13 cellular contexts compared by ENCODE assay signal in genomic region chr14:88496414-88496813, GRCh38. TPM values are rescaled to one million over a fixed set of nuclear protein-coding genes. Genes with fewer than 3 reads are reported as not detected.
A peak's percentile ranks its signal among the peaks of the same experiment; 100 is the strongest.
DNase-seq lines count a peak whose midpoint lies in the region; ATAC-seq and TF ChIP-seq lines count a peak whose summit lies in the region.
"Had no signal": no experiment of that assay in that cellular context is flagged by ENCODE, and none has a peak within 500 bp of the region (broad histone marks: within the 10 kb centered on the region; RNA-seq: fewer than 3 reads in every experiment).

No MANE protein-coding gene starts in this region.

- H3K27me3 ChIP-seq in dorsolateral prefrontal cortex (no peaks in the 10 kb centered on the region), tibial artery (no peaks in the 10 kb centered on the region), left lung (no peaks in the 10 kb centered on the region)

- intact Hi-C loops in dorsolateral prefrontal cortex (cut with DNase I) (no loop called here), tibial artery (cut with DNase I; ENCODE audit: low total_unique reads) (no loop called here), left lung (cut with DNase I) (loop anchor here in 1 of 2 donors (10.0 kb wide), 1 partner anchor 68 kb away; the partner anchor contains the start of gene ZC3H14)

- H3K4me3 ChIP-seq in dorsolateral prefrontal cortex (no peak overlapping the region), tibial artery (no peak overlapping the region), left lung (no peak overlapping the region)
- H3K4me3 ChIP-seq: HAP-1 had no signal

- H3K27ac ChIP-seq in dorsolateral prefrontal cortex (peak overlapping the region in 54 of 59 donors; percentile 5 to 88 (median 60)), tibial artery (no peak overlapping the region), left lung (no peak overlapping the region)
- H3K27ac ChIP-seq: 22Rv1 had no signal

- peaks cover 0 to 3% (median 0%) of the 10 kb centered on the region in 4 donors for H3K4me1 ChIP-seq in tibial artery
- H3K4me1 ChIP-seq in left lung, result no peaks in the 10 kb centered on the region
- H3K4me1 ChIP-seq: HAP-1 had no signal

- no peaks in the 10 kb centered on the region for H3K9me3 ChIP-seq in tibial artery
- no peaks in the 10 kb centered on the region for H3K9me3 ChIP-seq in left lung
- H3K9me3 ChIP-seq: Caco-2, HAP-1 had no signal

- no peak for ATAC-seq in left lung
- ATAC-seq: CD8-positive, alpha-beta T cell; HepG2 had no signal

- DNase-seq in COLO829 (ENCODE audit: low spot score) (peak; percentile 50), dorsolateral prefrontal cortex (no peak), medulla oblongata (ENCODE audit: extremely low spot score) (peak; percentile 25), superior temporal gyrus (ENCODE audit: extremely low spot score) (peak; percentile 68), tibial artery (no peak), left lung (no peak)
- no peak for DNase-seq in stimulated activated CD4-positive, alpha-beta T cell treated with anti-CD3 and anti-CD28 coated beads, Interleukin-4, amount 100 ng/mL, for 24 hours
- DNase-seq: Caco-2; CD8-positive, alpha-beta T cell; DMS53 had no signal

- TF ChIP-seq CTCF in dorsolateral prefrontal cortex (IDR thresholded peaks at IDR 0.05 in 54 of 56, conservative IDR thresholded peaks at IDR 0.05 in 2 of 56; ENCODE audit: low read depth in 1 of 56, partially characterized antibody in 56 of 56), result no peak
- no peak for TF ChIP-seq CTCF in tibial artery (IDR thresholded peaks at IDR 0.05)
- no peak for TF ChIP-seq CTCF in left lung (IDR thresholded peaks at IDR 0.05)

- H3K36me3 ChIP-seq in tibial artery (peaks cover 29 to 72% (median 53%) of the 10 kb centered on the region in 3 donors), left lung (peaks cover 0 to 35% of the 10 kb centered on the region in 2 donors)
- H3K36me3 ChIP-seq: HAP-1 had no signal

RNA-seq across cellular contexts. Expression of gene PTPN21, which starts 58.4 kb away (rescaled TPM):
- total RNA-seq in dorsolateral prefrontal cortex (10 to 100 TPM in 119 of 120 experiments, 1 to 10 TPM in 1; 9.6 to 35.0 (median 17.6) TPM), left lung (10 to 100 TPM; 26.8 to 33.0 TPM)
- total RNA-seq: CD8-positive, alpha-beta T cell had no signal

Comparison
In these comparisons a context has a peak if more than half of its experiments do, and no peak if none do; other contexts are left out.
1. DNase-seq: peak in COLO829 (single experiment), medulla oblongata (single experiment) and superior temporal gyrus (single experiment); none in dorsolateral prefrontal cortex (0 of 10), tibial artery (0 of 2), stimulated activated CD4-positive, alpha-beta T cell treated with anti-CD3 and anti-CD28 coated beads, Interleukin-4, amount 100 ng/mL, for 24 hours (single experiment) and left lung (0 of 2).
2. H3K27ac ChIP-seq: peak in dorsolateral prefrontal cortex (54 of 59); none in tibial artery (0 of 2) and left lung (0 of 2).